In genomic region chr22:43482310-43482625, GRCh38 we compare ENCODE assay signal across 28 cellular contexts.
DNase-seq lines count a peak whose midpoint lies in the region; ATAC-seq lines count a peak whose summit lies in the region.
"Had no signal": no experiment of that assay in that cellular context is flagged by ENCODE, and none has a peak within 500 bp of the region (broad histone marks: within the 10 kb centered on the region; RNA-seq: fewer than 3 reads in every experiment).

No MANE protein-coding gene starts in this region.

- H3K36me3 ChIP-seq in mesendoderm (ENCODE audit: control insufficient read depth, insufficient read depth, low read length) (no peaks in the 10 kb centered on the region), aorta (ENCODE audit: control insufficient read depth in 1 of 2, insufficient read depth in 2 of 2, low read length in 1 of 2) (no peaks in the 10 kb centered on the region)
- H3K36me3 ChIP-seq in CD8-positive, alpha-beta memory T cell (ENCODE audit: insufficient read depth, low read length) = no peaks in the 10 kb centered on the region
- H3K36me3 ChIP-seq: BE2C, gastrocnemius medialis, HAP-1, tibial artery had no signal

- CTCF ChIA-PET in CD8-positive, alpha-beta memory T cell (lab: Charles Lee) = no interaction called here

- peak overlapping the region; percentile 74 for H3K4me3 Mint-ChIP-seq in activated naive CD8-positive, alpha-beta T cell treated with anti-CD3 and anti-CD28 coated beads, Interleukin-2, amount 10 ng/mL, durations not matched to agents 7 days and 5 days
- no peak overlapping the region for H3K4me3 Mint-ChIP-seq in activated naive CD8-positive, alpha-beta T cell treated with anti-CD3 and anti-CD28 coated beads for 36 hours
- H3K4me3 Mint-ChIP-seq in CD8-positive, alpha-beta memory T cell = no peak overlapping the region

- H3K9ac ChIP-seq in mesendoderm (ENCODE audit: low read length) = no peak overlapping the region
- H3K9ac ChIP-seq: SK-N-SH had no signal

- H3K27me3 ChIP-seq in mesendoderm (ENCODE audit: insufficient read depth, low read length, poor library complexity) (no peaks in the 10 kb centered on the region), aorta (ENCODE audit: control insufficient read depth in 1 of 2, insufficient read depth in 2 of 2, low read length in 1 of 2) (no peaks in the 10 kb centered on the region)
- no peaks in the 10 kb centered on the region for H3K27me3 ChIP-seq in CD8-positive, alpha-beta memory T cell (ENCODE audit: insufficient read depth, low read length, poor library complexity, severe bottlenecking)
- H3K27me3 ChIP-seq: BE2C, hepatocyte had no signal

- H3K4me3 ChIP-seq in mesendoderm (ENCODE audit: low read length) (no peak overlapping the region), aorta (ENCODE audit: low read length in 2 of 2) (no peak overlapping the region)
- no peak overlapping the region for H3K4me3 ChIP-seq in CD8-positive, alpha-beta memory T cell (ENCODE audit: low read length)
- H3K4me3 ChIP-seq: body of pancreas, gastrocnemius medialis, HAP-1, hepatocyte, K562, PC-9, tibial artery had no signal

- H3K4me1 ChIP-seq in mesendoderm (ENCODE audit: control insufficient read depth, low read depth, low read length) (no peaks in the 10 kb centered on the region), aorta (ENCODE audit: control insufficient read depth in 1 of 2, insufficient read depth in 2 of 2, low read length in 2 of 2) (no peaks in the 10 kb centered on the region)
- H3K4me1 ChIP-seq in CD8-positive, alpha-beta memory T cell (ENCODE audit: insufficient read depth, low read length) = no peaks in the 10 kb centered on the region
- H3K4me1 ChIP-seq: BE2C, body of pancreas, Caco-2, gastrocnemius medialis, HAP-1, tibial artery had no signal

- H3K4me2 ChIP-seq in mesendoderm (ENCODE audit: low read length) = no peak overlapping the region
- H3K4me2 ChIP-seq: hepatocyte, PC-9, SK-N-SH had no signal

- H3K9me3 ChIP-seq in aorta (ENCODE audit: control insufficient read depth, low read length) = no peaks in the 10 kb centered on the region
- H3K9me3 ChIP-seq in CD8-positive, alpha-beta memory T cell (ENCODE audit: low read length) = no peaks in the 10 kb centered on the region
- H3K9me3 ChIP-seq: BE2C, body of pancreas, Caco-2, gastrocnemius medialis, HAP-1, SK-N-SH, tibial artery had no signal

- H4K5ac ChIP-seq in mesendoderm (ENCODE audit: low read length) = no peak overlapping the region

- no peak overlapping the region for H2BK15ac ChIP-seq in mesendoderm (replicated peaks; ENCODE audit: low read depth)

- peak overlapping the region; percentile 18 for H3K27ac ChIP-seq in angular gyrus (ENCODE audit: low read depth, low read length)
- no peak overlapping the region for H3K27ac ChIP-seq in mesendoderm (ENCODE audit: low read depth, low read length)
- no peak overlapping the region for H3K27ac ChIP-seq in aorta (ENCODE audit: low read depth in 1 of 2, low read length in 2 of 2)
- no peak overlapping the region for H3K27ac ChIP-seq in CD8-positive, alpha-beta memory T cell (ENCODE audit: low read depth, low read length)
- H3K27ac ChIP-seq: body of pancreas, gastrocnemius medialis, hepatocyte, PC-9, tibial artery had no signal

- H3K4me1 Mint-ChIP-seq in activated naive CD8-positive, alpha-beta T cell treated with anti-CD3 and anti-CD28 coated beads, Interleukin-2, amount 10 ng/mL, durations not matched to agents 7 days and 5 days = peaks cover 14% of the 10 kb centered on the region
- peaks cover 9% of the 10 kb centered on the region for H3K4me1 Mint-ChIP-seq in activated naive CD8-positive, alpha-beta T cell treated with anti-CD3 and anti-CD28 coated beads for 36 hours
- peaks cover 0 to 15% (median 4%) of the 10 kb centered on the region in 3 donors for H3K4me1 Mint-ChIP-seq in CD8-positive, alpha-beta memory T cell

- no peaks in the 10 kb centered on the region for H3K36me3 Mint-ChIP-seq in activated naive CD8-positive, alpha-beta T cell treated with anti-CD3 and anti-CD28 coated beads, Interleukin-2, amount 10 ng/mL, durations not matched to agents 7 days and 5 days
- no peaks in the 10 kb centered on the region for H3K36me3 Mint-ChIP-seq in activated naive CD8-positive, alpha-beta T cell treated with anti-CD3 and anti-CD28 coated beads for 36 hours
- no peaks in the 10 kb centered on the region for H3K36me3 Mint-ChIP-seq in CD8-positive, alpha-beta memory T cell
- H3K36me3 Mint-ChIP-seq: memory B cell had no signal

- H3K79me2 ChIP-seq in mesendoderm (ENCODE audit: control insufficient read depth, insufficient read depth, low read length) = no peaks in the 10 kb centered on the region
- H3K79me2 ChIP-seq: hepatocyte had no signal

- POLR2A ChIA-PET in activated naive CD8-positive, alpha-beta T cell treated with anti-CD3 and anti-CD28 coated beads, Interleukin-2, amount 10 ng/mL, durations not matched to agents 7 days and 5 days (lab: Charles Lee) = no interaction called here
- POLR2A ChIA-PET in CD8-positive, alpha-beta memory T cell (lab: Charles Lee) = no interaction called here

- ATAC-seq in activated naive CD8-positive, alpha-beta T cell treated with anti-CD3 and anti-CD28 coated beads, Interleukin-2, amount 10 ng/mL, durations not matched to agents 7 days and 5 days (ENCODE audit: low read depth) = no peak
- ATAC-seq in aorta (ENCODE audit: low FRiP score) = no peak
- ATAC-seq: body of pancreas, gastrocnemius medialis, K562, right cardiac atrium, Right ventricle myocardium inferior, T-helper 17 cell had no signal

- H3K9me3 Mint-ChIP-seq in activated naive CD8-positive, alpha-beta T cell treated with anti-CD3 and anti-CD28 coated beads, Interleukin-2, amount 10 ng/mL, durations not matched to agents 7 days and 5 days = no peaks in the 10 kb centered on the region
- no peaks in the 10 kb centered on the region for H3K9me3 Mint-ChIP-seq in activated naive CD8-positive, alpha-beta T cell treated with anti-CD3 and anti-CD28 coated beads for 36 hours
- H3K9me3 Mint-ChIP-seq in CD8-positive, alpha-beta memory T cell = no peaks in the 10 kb centered on the region
- H3K9me3 Mint-ChIP-seq: activated CD8-positive, alpha-beta T cell treated with anti-CD3 and anti-CD28 coated beads for 36 hours; memory B cell had no signal

- H3K56ac ChIP-seq in mesendoderm (ENCODE audit: low read length) = no peak overlapping the region

- H3K79me1 ChIP-seq in mesendoderm (ENCODE audit: low read length) = no peaks in the 10 kb centered on the region

- H2AK5ac ChIP-seq in mesendoderm (ENCODE audit: low read length) = no peak overlapping the region

- H3K27ac Mint-ChIP-seq in activated naive CD8-positive, alpha-beta T cell treated with anti-CD3 and anti-CD28 coated beads, Interleukin-2, amount 10 ng/mL, durations not matched to agents 7 days and 5 days = no peak overlapping the region
- H3K27ac Mint-ChIP-seq in activated naive CD8-positive, alpha-beta T cell treated with anti-CD3 and anti-CD28 coated beads for 36 hours = no peak overlapping the region
- no peak overlapping the region for H3K27ac Mint-ChIP-seq in CD8-positive, alpha-beta memory T cell

- no CpG with 5 or more reads among the region's 8 CpGs for WGBS in mesendoderm (ENCODE audit: extremely low coverage, insufficient coverage, low lambda C conversion rate)
- WGBS in aorta, 2 donors = 56 to 63% methylated on average over 8 of the region's 8 CpGs

- H4K8ac ChIP-seq in mesendoderm (ENCODE audit: low read depth, low read length) = no peak overlapping the region

- DNase-seq in activated naive CD8-positive, alpha-beta T cell treated with anti-CD3 and anti-CD28 coated beads, Interleukin-2, amount 10 ng/mL, durations not matched to agents 7 days and 5 days = no peak
- DNase-seq in activated naive CD8-positive, alpha-beta T cell treated with anti-CD3 and anti-CD28 coated beads for 36 hours = no peak
- DNase-seq in mesendoderm (peak; percentile 60), aorta (peak; percentile 21 to 64), NCI-H446 (lab: John Stamatoyannopoulos, UW) (no peak), NCI-H1436 treated with DMSO at 0.1 percent for 48 hours (lab: John Stamatoyannopoulos, UW) (no peak)
- DNase-seq in CD8-positive, alpha-beta memory T cell = no peak
- DNase-seq: body of pancreas; Caco-2; gastrocnemius medialis; NCI-H1092 treated with DMSO at 0.1 percent for 48 hours; NCI-H2081; NCI-H2227 treated with DMSO at 0.1 percent for 48 hours; NCI-H526 treated with DMSO at 0.1 percent for 48 hours; NK-92 treated with Interleukin-12 subunit alpha and Interleukin-12 subunit beta, amount 100 ng/mL, for 24 hours; PC-9; right cardiac atrium; SK-N-SH; T-helper 17 cell; tibial artery had no signal

- no peaks in the 10 kb centered on the region for H3K27me3 Mint-ChIP-seq in activated naive CD8-positive, alpha-beta T cell treated with anti-CD3 and anti-CD28 coated beads, Interleukin-2, amount 10 ng/mL, durations not matched to agents 7 days and 5 days
- no peaks in the 10 kb centered on the region for H3K27me3 Mint-ChIP-seq in activated naive CD8-positive, alpha-beta T cell treated with anti-CD3 and anti-CD28 coated beads for 36 hours
- peaks cover 1 to 6% of the 10 kb centered on the region in 2 donors for H3K27me3 Mint-ChIP-seq in CD8-positive, alpha-beta memory T cell
- H3K27me3 Mint-ChIP-seq: activated CD8-positive, alpha-beta T cell treated with anti-CD3 and anti-CD28 coated beads for 36 hours had no signal

- intact Hi-C loops in aorta (cut with DNase I) = no loop called here

- H3K23ac ChIP-seq in mesendoderm (ENCODE audit: low read length) = peak overlapping the region; percentile 89

- H3K18ac ChIP-seq in mesendoderm (ENCODE audit: low read length) = no peak overlapping the region

- no peak overlapping the region for H2BK120ac ChIP-seq in mesendoderm (ENCODE audit: low read depth, low read length)

- H3K4ac ChIP-seq in mesendoderm (ENCODE audit: low read depth, low read length) = no peak overlapping the region

- no peak overlapping the region for H2BK5ac ChIP-seq in mesendoderm (ENCODE audit: low read length)

Comparison
In these comparisons a context has a peak if more than half of its experiments do, and no peak if none do; other contexts are left out.
1. DNase-seq: peak in mesendoderm (single experiment) and aorta (2 of 2); none in activated naive CD8-positive, alpha-beta T cell treated with anti-CD3 and anti-CD28 coated beads, Interleukin-2, amount 10 ng/mL, durations not matched to agents 7 days and 5 days (single experiment), activated naive CD8-positive, alpha-beta T cell treated with anti-CD3 and anti-CD28 coated beads for 36 hours (single experiment), CD8-positive, alpha-beta memory T cell (0 of 5), NCI-H446 (0 of 2) and NCI-H1436 treated with DMSO at 0.1 percent for 48 hours (single experiment).